Comparison of ENCODE assay signal across 9 cellular contexts in genomic region chr12:1595690-1596347, GRCh38. TPM values are rescaled to one million over a fixed set of nuclear protein-coding genes. Genes with fewer than 3 reads are reported as not detected.
DNase-seq lines count a peak whose midpoint lies in the region; ATAC-seq and TF ChIP-seq lines count a peak whose summit lies in the region.
"Had no signal": no experiment of that assay in that cellular context is flagged by ENCODE, and none has a peak within 500 bp of the region (broad histone marks: within the 10 kb centered on the region; RNA-seq: fewer than 3 reads in every experiment).

No MANE protein-coding gene starts in this region.

- no peaks in the 10 kb centered on the region for H3K9me2 ChIP-seq in PC-9 (ENCODE audit: insufficient read depth)

- no peak for ATAC-seq in GM21528 (IDR thresholded peaks at IDR 0.05; ENCODE audit: low FRiP score, unreplicated experiment)

- H3K4me3 ChIP-seq in PC-9 (peak overlapping the region; percentile 91; the same call in 1 of the 2 replicates), fibroblast of lung (replicated peaks in 1 of 4; ENCODE audit: control extremely low read depth in 1 of 4, insufficient read depth in 1 of 4, low read depth in 3 of 4, low read length in 4 of 4) (peak overlapping the region in 3 of 4 experiments; percentile 71 to 88 (median 76)), skeletal muscle cell (ENCODE audit: low read depth, low read length) (peak overlapping the region; percentile 68), BE2C (ENCODE audit: low read depth, low read length) (no peak overlapping the region; the same call in 1 of the 2 replicates)

- H3K4me2 ChIP-seq in PC-9 (peak overlapping the region; percentile 99; the same call in 1 of the 2 replicates), fibroblast of lung (ENCODE audit: extremely low read depth, insufficient read depth, low read length) (peak overlapping the region; percentile 97)

- H3K9me3 ChIP-seq in PC-9 (ENCODE audit: insufficient read depth, low read depth) (no peaks in the 10 kb centered on the region), fibroblast of lung (ENCODE audit: control insufficient read depth, insufficient read depth, low read depth, low read length) (no peaks in the 10 kb centered on the region), BE2C (no peaks in the 10 kb centered on the region)

- POLR2A ChIA-PET in PC-9 (lab: Charles Lee; ENCODE audit: unreplicated experiment), result no interaction called here

- no peak overlapping the region for H2AFZ ChIP-seq in PC-9
- peak overlapping the region; percentile 47 for H2AFZ ChIP-seq in fibroblast of lung (ENCODE audit: low read length)

- H3K4me1 ChIP-seq in PC-9 (replicated peaks; ENCODE audit: insufficient read depth), result peaks cover 34% of the 10 kb centered on the region
- peaks cover 17% of the 10 kb centered on the region for H3K4me1 ChIP-seq in fibroblast of lung (ENCODE audit: control insufficient read depth, extremely low read depth, insufficient read depth, low read length)
- peaks cover 8% of the 10 kb centered on the region for H3K4me1 ChIP-seq in BE2C

- peaks cover 25% of the 10 kb centered on the region for H3F3A ChIP-seq in PC-9 (ENCODE audit: insufficient read depth, low read depth)

- CTCF ChIA-PET in PC-9 (lab: Charles Lee), result no interaction called here

- BruUV-seq in PC-9 (replicated peaks; lab: Mats Ljungman, UMichigan), result no TSS peak

- H3K79me2 ChIP-seq in PC-9 (ENCODE audit: low read depth) (peaks cover 28% of the 10 kb centered on the region), fibroblast of lung (ENCODE audit: control insufficient read depth, insufficient read depth, low read length) (peaks cover 74% of the 10 kb centered on the region)

- no peaks in the 10 kb centered on the region for H3K27me3 ChIP-seq in PC-9 (ENCODE audit: insufficient read depth, low read depth)
- no peaks in the 10 kb centered on the region for H3K27me3 ChIP-seq in fibroblast of lung (ENCODE audit: control insufficient read depth, insufficient read depth, low read length)
- no peaks in the 10 kb centered on the region for H3K27me3 ChIP-seq in BE2C

- DNase-seq in EL (peak; percentile 77), PC-9 (no peak), fibroblast of lung (ENCODE audit: low read depth in 2 of 2) (peak in 1 of 2 donors; percentile 37), skeletal muscle cell (ENCODE audit: low read depth) (no peak), activated gamma-delta T cell (lab: John Stamatoyannopoulos, UW) (no peak), BE2C (no peak)
- no peak for DNase-seq in stimulated activated CD8-positive, alpha-beta memory T cell treated with anti-CD3 and anti-CD28 coated beads, Interleukin-4, amount 100 ng/mL, for 48 hours
- DNase-seq: T-helper 9 cell had no signal

- H4K20me1 ChIP-seq in PC-9 (ENCODE audit: insufficient read depth) (peaks cover 23% of the 10 kb centered on the region), fibroblast of lung (ENCODE audit: control insufficient read depth, extremely low read depth, insufficient read depth, low read length) (peaks cover 2% of the 10 kb centered on the region)

- no peaks in the 10 kb centered on the region for H3K36me3 ChIP-seq in PC-9 (ENCODE audit: low read depth)
- H3K36me3 ChIP-seq in fibroblast of lung (ENCODE audit: control insufficient read depth, insufficient read depth, low read length), result peaks cover 2% of the 10 kb centered on the region
- H3K36me3 ChIP-seq in BE2C, result no peaks in the 10 kb centered on the region

- TF ChIP-seq CTCF in PC-9 (conservative IDR thresholded peaks at IDR 0.05) (no peak), fibroblast of lung (conservative IDR thresholded peaks at IDR 0.05 in 1 of 2, IDR thresholded peaks at IDR 0.05 in 1 of 2; ENCODE audit: low read depth in 1 of 2, low read length in 2 of 2) (no peak), BE2C (IDR thresholded peaks at IDR 0.05; ENCODE audit: low read depth, low read length) (no peak)

- H3K27ac ChIP-seq in PC-9, result no peak overlapping the region
- peak overlapping the region; percentile 86 for H3K27ac ChIP-seq in fibroblast of lung (ENCODE audit: insufficient read depth, low read length)

- intact Hi-C loops in PC-9 (cut with micrococcal nuclease; ENCODE audit: unreplicated experiment), result no loop called here

- H3K9ac ChIP-seq in fibroblast of lung (ENCODE audit: insufficient read depth, low read length), result no peak overlapping the region

RNA-seq across cellular contexts. Expression of gene FBXL14, which starts 1.4 kb away (rescaled TPM):
- total RNA-seq in PC-9 (2021) (16.3 and 21.1 TPM in 2 replicates), fibroblast of lung (6.4 TPM in 2 replicates)
- 2.6 and 3.7 TPM in 2 replicates for polyA plus RNA-seq in fibroblast of lung
- 3.0 and 4.7 TPM in 2 replicates for polyA plus RNA-seq in fibroblast of lung (2012)
- polyA minus RNA-seq in fibroblast of lung (ENCODE audit: low replicate concordance), result 5.9 and 6.7 TPM in 2 replicates
- polyA plus RNA-seq in BE2C (2012; ENCODE audit: insufficient read depth, insufficient read length, low read depth), result 51.2 TPM

RNA-seq across cellular contexts. Expression of gene WNT5B, which starts 33.2 kb away (rescaled TPM):
- total RNA-seq in PC-9 (2021) (33.1 and 50.2 TPM in 2 replicates), fibroblast of lung (40.3 and 105 TPM in 2 replicates)
- 46.9 and 86.1 TPM in 2 replicates for polyA plus RNA-seq in fibroblast of lung
- polyA plus RNA-seq in fibroblast of lung (2012), result 61.7 and 116 TPM in 2 replicates
- polyA minus RNA-seq in fibroblast of lung (ENCODE audit: low replicate concordance), result 62.7 and 175 TPM in 2 replicates
- 0.88 TPM for polyA plus RNA-seq in BE2C (2012; ENCODE audit: insufficient read depth, insufficient read length, low read depth)
